ENCODE assay signal across 14 cellular contexts in the genomic region with DNA sequence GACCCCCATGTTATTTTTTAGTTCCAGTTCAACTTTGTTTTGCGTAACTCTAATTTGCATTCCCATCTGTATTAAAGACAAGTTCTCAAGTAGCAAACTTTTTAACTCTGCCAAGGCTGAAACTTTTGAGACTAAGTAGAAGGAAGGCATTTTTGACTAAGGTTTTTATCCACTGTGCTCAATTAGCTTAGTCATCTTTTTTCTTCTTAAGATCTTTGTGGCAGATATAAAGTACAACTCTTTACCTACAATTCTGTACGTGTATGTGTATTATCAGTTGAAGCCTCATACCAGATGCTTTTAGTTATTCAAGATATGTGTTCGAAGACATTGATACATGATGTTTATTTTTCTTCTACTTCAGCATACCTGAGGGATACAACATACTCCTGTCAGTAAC. TPM values are rescaled to one million over a fixed set of nuclear protein-coding genes. Genes with fewer than 3 reads are reported as not detected.
DNase-seq lines count a peak whose midpoint lies in the region; ATAC-seq lines count a peak whose summit lies in the region.
"Had no signal": no experiment of that assay in that cellular context is flagged by ENCODE, and none has a peak within 500 bp of the region (broad histone marks: within the 10 kb centered on the region; RNA-seq: fewer than 3 reads in every experiment).

No MANE protein-coding gene starts in this region.

- H3K4me1 Mint-ChIP-seq in activated CD4-positive, alpha-beta memory T cell treated with anti-CD3 and anti-CD28 coated beads for 36 hours (ENCODE audit: low read depth): peaks cover 26% of the 10 kb centered on the region
- H3K4me1 Mint-ChIP-seq in activated CD4-positive, alpha-beta memory T cell treated with anti-CD3 and anti-CD28 coated beads, Interleukin-2, amount 10 ng/mL, durations not matched to agents 7 days and 5 days: peaks cover 9% of the 10 kb centered on the region
- peaks cover 27 to 36% (median 30%) of the 10 kb centered on the region in 4 donors for H3K4me1 Mint-ChIP-seq in CD4-positive, CD25-positive, alpha-beta regulatory T cell
- peaks cover 20% of the 10 kb centered on the region for H3K4me1 Mint-ChIP-seq in activated T-helper 2 cell treated with anti-CD3 and anti-CD28 coated beads, Interferon-gamma antibody, Interleukin-2, Interleukin-4, amounts not matched to agents 10 μg/mL and 5 μg/mL and 100 μg/mL, durations not matched to agents 14 hours and 24 hours and 36 hours (ENCODE audit: low read depth)

- no peaks in the 10 kb centered on the region for H3K27me3 Mint-ChIP-seq in activated CD4-positive, alpha-beta memory T cell treated with anti-CD3 and anti-CD28 coated beads for 36 hours
- H3K27me3 Mint-ChIP-seq in activated CD4-positive, alpha-beta memory T cell treated with anti-CD3 and anti-CD28 coated beads, Interleukin-2, amount 10 ng/mL, durations not matched to agents 7 days and 5 days: no peaks in the 10 kb centered on the region
- H3K27me3 Mint-ChIP-seq in CD4-positive, CD25-positive, alpha-beta regulatory T cell: no peaks in the 10 kb centered on the region
- no peaks in the 10 kb centered on the region for H3K27me3 Mint-ChIP-seq in activated T-helper 2 cell treated with anti-CD3 and anti-CD28 coated beads, Interferon-gamma antibody, Interleukin-2, Interleukin-4, amounts not matched to agents 10 μg/mL and 5 μg/mL and 100 μg/mL, durations not matched to agents 14 hours and 24 hours and 36 hours (ENCODE audit: low read depth)

- no peak overlapping the region for H3K4me3 Mint-ChIP-seq in activated CD4-positive, alpha-beta memory T cell treated with anti-CD3 and anti-CD28 coated beads for 36 hours
- no peak overlapping the region for H3K4me3 Mint-ChIP-seq in activated CD4-positive, alpha-beta memory T cell treated with anti-CD3 and anti-CD28 coated beads, Interleukin-2, amount 10 ng/mL, durations not matched to agents 7 days and 5 days
- no peak overlapping the region for H3K4me3 Mint-ChIP-seq in CD4-positive, CD25-positive, alpha-beta regulatory T cell
- no peak overlapping the region for H3K4me3 Mint-ChIP-seq in activated T-helper 2 cell treated with anti-CD3 and anti-CD28 coated beads, Interferon-gamma antibody, Interleukin-2, Interleukin-4, amounts not matched to agents 10 μg/mL and 5 μg/mL and 100 μg/mL, durations not matched to agents 14 hours and 24 hours and 36 hours (ENCODE audit: low read depth)

- POLR2A ChIA-PET in activated CD4-positive, alpha-beta memory T cell treated with anti-CD3 and anti-CD28 coated beads for 36 hours (lab: Charles Lee): interaction anchor here (1.0 kb wide), 1 partner anchor 41 kb away, joined by 3 read pairs; no protein-coding TSS in a partner anchor
- POLR2A ChIA-PET in activated CD4-positive, alpha-beta memory T cell treated with anti-CD3 and anti-CD28 coated beads, Interleukin-2, amount 10 ng/mL, durations not matched to agents 7 days and 5 days (lab: Charles Lee): interaction anchor here (1.4 kb wide), 1 partner anchor 54 kb away, joined by 3 read pairs; the partner anchor contains the start of gene METTL21A

- ATAC-seq in CD4-positive, CD25-positive, alpha-beta regulatory T cell (ENCODE audit: low read depth in 2 of 2): no peak
- no peak for ATAC-seq in GM19467 (IDR thresholded peaks at IDR 0.05; ENCODE audit: unreplicated experiment)
- ATAC-seq in GM21737 (IDR thresholded peaks at IDR 0.05; ENCODE audit: unreplicated experiment): no peak
- ATAC-seq: Right ventricle myocardium inferior had no signal

- no peak overlapping the region for H3K27ac ChIP-seq in CD4-positive, CD25-positive, alpha-beta regulatory T cell (ENCODE audit: insufficient read depth, low read length, poor library complexity, severe bottlenecking)
- H3K27ac ChIP-seq: KMS-11 had no signal

- peak overlapping the region; percentile 34 for H3K27ac Mint-ChIP-seq in activated CD4-positive, alpha-beta memory T cell treated with anti-CD3 and anti-CD28 coated beads for 36 hours
- no peak overlapping the region for H3K27ac Mint-ChIP-seq in activated CD4-positive, alpha-beta memory T cell treated with anti-CD3 and anti-CD28 coated beads, Interleukin-2, amount 10 ng/mL, durations not matched to agents 7 days and 5 days
- peak overlapping the region in 2 of 3 donors; percentile 48 to 59 for H3K27ac Mint-ChIP-seq in CD4-positive, CD25-positive, alpha-beta regulatory T cell
- H3K27ac Mint-ChIP-seq in activated T-helper 2 cell treated with anti-CD3 and anti-CD28 coated beads, Interferon-gamma antibody, Interleukin-2, Interleukin-4, amounts not matched to agents 10 μg/mL and 5 μg/mL and 100 μg/mL, durations not matched to agents 14 hours and 24 hours and 36 hours: peak overlapping the region; percentile 46

- CTCF ChIA-PET in activated CD4-positive, alpha-beta memory T cell treated with anti-CD3 and anti-CD28 coated beads for 36 hours (lab: Charles Lee): no interaction called here
- CTCF ChIA-PET in activated CD4-positive, alpha-beta memory T cell treated with anti-CD3 and anti-CD28 coated beads, Interleukin-2, amount 10 ng/mL, durations not matched to agents 7 days and 5 days (lab: Charles Lee): no interaction called here

- no peaks in the 10 kb centered on the region for H3K27me3 ChIP-seq in CD4-positive, CD25-positive, alpha-beta regulatory T cell (ENCODE audit: control insufficient read depth, insufficient read depth, low read length)
- H3K27me3 ChIP-seq: MG63 had no signal

- H3K4me3 ChIP-seq in CD4-positive, CD25-positive, alpha-beta regulatory T cell (ENCODE audit: low read depth, low read length): no peak overlapping the region
- H3K4me3 ChIP-seq: MG63 had no signal

- no peaks in the 10 kb centered on the region for H3K9me3 Mint-ChIP-seq in activated CD4-positive, alpha-beta memory T cell treated with anti-CD3 and anti-CD28 coated beads for 36 hours
- H3K9me3 Mint-ChIP-seq in activated CD4-positive, alpha-beta memory T cell treated with anti-CD3 and anti-CD28 coated beads, Interleukin-2, amount 10 ng/mL, durations not matched to agents 7 days and 5 days: no peaks in the 10 kb centered on the region
- no peaks in the 10 kb centered on the region for H3K9me3 Mint-ChIP-seq in CD4-positive, CD25-positive, alpha-beta regulatory T cell
- no peaks in the 10 kb centered on the region for H3K9me3 Mint-ChIP-seq in activated T-helper 2 cell treated with anti-CD3 and anti-CD28 coated beads, Interferon-gamma antibody, Interleukin-2, Interleukin-4, amounts not matched to agents 10 μg/mL and 5 μg/mL and 100 μg/mL, durations not matched to agents 14 hours and 24 hours and 36 hours

- H3K36me3 Mint-ChIP-seq in activated CD4-positive, alpha-beta memory T cell treated with anti-CD3 and anti-CD28 coated beads for 36 hours: peaks cover 58% of the 10 kb centered on the region
- peaks cover 68% of the 10 kb centered on the region for H3K36me3 Mint-ChIP-seq in activated CD4-positive, alpha-beta memory T cell treated with anti-CD3 and anti-CD28 coated beads, Interleukin-2, amount 10 ng/mL, durations not matched to agents 7 days and 5 days (ENCODE audit: low read depth)
- H3K36me3 Mint-ChIP-seq in CD4-positive, CD25-positive, alpha-beta regulatory T cell: peaks cover 46% of the 10 kb centered on the region
- peaks cover 73% of the 10 kb centered on the region for H3K36me3 Mint-ChIP-seq in activated T-helper 2 cell treated with anti-CD3 and anti-CD28 coated beads, Interferon-gamma antibody, Interleukin-2, Interleukin-4, amounts not matched to agents 10 μg/mL and 5 μg/mL and 100 μg/mL, durations not matched to agents 14 hours and 24 hours and 36 hours (ENCODE audit: low read depth)

- H3K36me3 ChIP-seq in CD4-positive, CD25-positive, alpha-beta regulatory T cell (ENCODE audit: control insufficient read depth, insufficient read depth, low read length): peaks cover 88% of the 10 kb centered on the region

- intact Hi-C loops in activated CD4-positive, alpha-beta memory T cell treated with anti-CD3 and anti-CD28 coated beads for 36 hours (cut with micrococcal nuclease): loop anchor here (5.0 kb wide), 1 partner anchor 39 kb away; no protein-coding TSS in a partner anchor
- intact Hi-C loops in activated T-helper 2 cell treated with anti-CD3 and anti-CD28 coated beads, Interferon-gamma antibody, Interleukin-2, Interleukin-4, amounts not matched to agents 10 μg/mL and 5 μg/mL and 100 μg/mL, durations not matched to agents 14 hours and 24 hours and 36 hours (cut with micrococcal nuclease): loop anchor here (5.0 kb wide), 1 partner anchor 39 kb away; no protein-coding TSS in a partner anchor

- no peaks in the 10 kb centered on the region for H3K9me3 ChIP-seq in CD4-positive, CD25-positive, alpha-beta regulatory T cell (ENCODE audit: control insufficient read depth in 2 of 2, low read length in 2 of 2)
- H3K9me3 ChIP-seq: MG63 had no signal

- DNase-seq in activated CD4-positive, alpha-beta memory T cell treated with anti-CD3 and anti-CD28 coated beads for 36 hours: no peak
- no peak for DNase-seq in activated CD4-positive, alpha-beta memory T cell treated with anti-CD3 and anti-CD28 coated beads, Interleukin-2, amount 10 ng/mL, durations not matched to agents 7 days and 5 days
- DNase-seq in CD4-positive, CD25-positive, alpha-beta regulatory T cell: no peak
- DNase-seq in activated T-helper 2 cell treated with anti-CD3 and anti-CD28 coated beads, Interferon-gamma antibody, Interleukin-2, Interleukin-4, amounts not matched to agents 10 μg/mL and 5 μg/mL and 100 μg/mL, durations not matched to agents 14 hours and 24 hours and 36 hours (ENCODE audit: low spot score): no peak
- DNase-seq in fibroblast of peridontal ligament (ENCODE audit: extremely low read depth): peak; percentile 47
- DNase-seq in HCEC 1CT: no peak
- DNase-seq: DMS79, MG63, NCI-H1105, NCI-H1694 treated with DMSO at 0.1 percent for 48 hours had no signal

- no peaks in the 10 kb centered on the region for H3K4me1 ChIP-seq in CD4-positive, CD25-positive, alpha-beta regulatory T cell (ENCODE audit: control insufficient read depth, insufficient read depth, low read length, poor library complexity, severe bottlenecking)

RNA-seq across cellular contexts. Expression of gene CREB1, which starts 41.6 kb away (rescaled TPM):
- 10 to 100 TPM; 90.7 to 92.2 TPM for total RNA-seq in activated CD4-positive, alpha-beta memory T cell treated with anti-CD3 and anti-CD28 coated beads for 36 hours
- 10 to 100 TPM; 91.3 to 99.1 TPM for total RNA-seq in activated CD4-positive, alpha-beta memory T cell treated with anti-CD3 and anti-CD28 coated beads, Interleukin-2, amount 10 ng/mL, durations not matched to agents 7 days and 5 days
- 124 TPM for total RNA-seq in CD4-positive, CD25-positive, alpha-beta regulatory T cell
- 10 to 100 TPM; 69.0 to 96.8 (median 89.3) TPM for polyA plus RNA-seq in CD4-positive, CD25-positive, alpha-beta regulatory T cell
- total RNA-seq in activated T-helper 2 cell treated with anti-CD3 and anti-CD28 coated beads, Interferon-gamma antibody, Interleukin-2, Interleukin-4, amounts not matched to agents 10 μg/mL and 5 μg/mL and 100 μg/mL, durations not matched to agents 14 hours and 24 hours and 36 hours: 115 and 136 TPM in 2 replicates

RNA-seq across cellular contexts. Expression of gene METTL21A, which starts 53.8 kb away (rescaled TPM):
- total RNA-seq in activated CD4-positive, alpha-beta memory T cell treated with anti-CD3 and anti-CD28 coated beads for 36 hours: 10 to 100 TPM; 21.2 to 22.9 TPM
- 10 to 100 TPM; 13.6 to 15.7 TPM for total RNA-seq in activated CD4-positive, alpha-beta memory T cell treated with anti-CD3 and anti-CD28 coated beads, Interleukin-2, amount 10 ng/mL, durations not matched to agents 7 days and 5 days
- 13.7 TPM for total RNA-seq in CD4-positive, CD25-positive, alpha-beta regulatory T cell
- polyA plus RNA-seq in CD4-positive, CD25-positive, alpha-beta regulatory T cell: 10 to 100 TPM; 21.7 to 29.7 (median 23.0) TPM
- 32.1 and 35.1 TPM in 2 replicates for total RNA-seq in activated T-helper 2 cell treated with anti-CD3 and anti-CD28 coated beads, Interferon-gamma antibody, Interleukin-2, Interleukin-4, amounts not matched to agents 10 μg/mL and 5 μg/mL and 100 μg/mL, durations not matched to agents 14 hours and 24 hours and 36 hours
